In the genomic region with DNA sequence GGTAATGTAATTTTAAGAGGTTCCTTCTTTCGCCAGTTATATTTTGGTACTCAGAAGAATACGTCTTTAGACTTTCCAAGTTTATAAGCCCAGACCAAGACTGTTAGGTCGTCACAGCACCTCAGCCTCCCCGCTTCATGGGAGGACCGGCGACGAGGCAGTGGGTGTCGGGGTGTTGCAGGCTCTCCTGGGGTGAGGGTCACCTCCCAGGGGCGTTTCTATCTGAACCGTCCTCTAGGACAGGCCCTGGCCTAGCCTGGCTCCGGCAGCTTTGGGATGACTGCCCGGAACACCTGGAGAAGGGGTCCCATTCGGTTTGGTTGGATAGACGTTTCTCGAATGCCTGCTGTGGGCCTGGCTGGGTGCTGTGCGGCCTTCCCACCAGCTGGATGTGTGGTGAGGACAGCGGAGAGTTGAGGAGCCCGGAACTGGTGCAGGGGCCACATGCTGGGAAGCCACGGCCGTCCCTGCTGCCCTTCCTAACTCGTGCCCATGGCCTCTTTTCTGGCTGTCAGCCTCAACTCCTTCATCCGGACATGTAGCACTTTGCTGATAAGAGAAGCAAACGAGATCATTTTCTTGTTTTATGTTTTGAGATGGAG, we compare ENCODE assay signal across 9 cellular contexts. TPM values are rescaled to one million over a fixed set of nuclear protein-coding genes. Genes with fewer than 3 reads are reported as not detected.
DNase-seq lines count a peak whose midpoint lies in the region; ATAC-seq and TF ChIP-seq lines count a peak whose summit lies in the region.
"Had no signal": no experiment of that assay in that cellular context is flagged by ENCODE, and none has a peak within 500 bp of the region (broad histone marks: within the 10 kb centered on the region; RNA-seq: fewer than 3 reads in every experiment).

No MANE protein-coding gene starts in this region.

- TF ChIP-seq CTCF in BE2C (IDR thresholded peaks at IDR 0.05; ENCODE audit: low read depth, low read length): no peak
- no peak for TF ChIP-seq CTCF in LNCaP clone FGC (IDR thresholded peaks at IDR 0.05; ENCODE audit: control insufficient read depth, extremely low read depth, insufficient read depth)
- no peak for TF ChIP-seq CTCF in dorsolateral prefrontal cortex (IDR thresholded peaks at IDR 0.05 in 54 of 56, conservative IDR thresholded peaks at IDR 0.05 in 2 of 56; ENCODE audit: low read depth in 1 of 56, partially characterized antibody in 56 of 56)
- no peak for TF ChIP-seq CTCF in natural killer cell (IDR thresholded peaks at IDR 0.05)

- H3K36me3 ChIP-seq in BE2C: no peaks in the 10 kb centered on the region

- no peaks in the 10 kb centered on the region for H3K9me3 ChIP-seq in BE2C

- no peaks in the 10 kb centered on the region for H3K36me3 Mint-ChIP-seq in natural killer cell

- H3K27me3 ChIP-seq in BE2C (no peaks in the 10 kb centered on the region), dorsolateral prefrontal cortex (no peaks in the 10 kb centered on the region)

- intact Hi-C loops in dorsolateral prefrontal cortex (cut with DNase I) (loop anchor here in 1 of 2 donors (5.0 kb wide), 2 partner anchors 52 to 63 kb away; a partner anchor contains a TSS), natural killer cell (cut with micrococcal nuclease) (loop anchor here (2.0 to 5.0 kb wide), 2 partner anchors 57 to 63 kb away; a partner anchor contains a TSS)

- H3K27me3 Mint-ChIP-seq in natural killer cell (ENCODE audit: low read depth in 2 of 2): peaks cover 0 to 4% of the 10 kb centered on the region in 2 donors

- peak overlapping the region; percentile 89 for H3K4me3 Mint-ChIP-seq in natural killer cell

- DNase-seq in BE2C (no peak), LNCaP clone FGC (ENCODE audit: low read depth) (no peak), dorsolateral prefrontal cortex (no peak), natural killer cell (no peak), HUDEP-2 (lab: John Stamatoyannopoulos, UW; ENCODE audit: unreplicated experiment in 76 of 76) (no peak), NCI-H1105 (lab: John Stamatoyannopoulos, UW) (no peak), EL (no peak)

- ATAC-seq in natural killer cell (no peak), HG02610 (IDR thresholded peaks at IDR 0.05; ENCODE audit: unreplicated experiment) (no peak)

- peak overlapping the region; percentile 82 for H3K27ac Mint-ChIP-seq in natural killer cell

- no peaks in the 10 kb centered on the region for H3K4me1 ChIP-seq in BE2C

- H3K4me3 ChIP-seq in BE2C (ENCODE audit: low read depth, low read length) (peak overlapping the region; percentile 66), LNCaP clone FGC (ENCODE audit: low read depth, low read length) (peak overlapping the region; percentile 75), dorsolateral prefrontal cortex (peak overlapping the region; percentile 51 to 86 (median 76))

- H3K27ac ChIP-seq in dorsolateral prefrontal cortex: peak overlapping the region in 18 of 59 donors; percentile 9 to 72 (median 56)

- peaks cover 51 to 53% of the 10 kb centered on the region in 2 donors for H3K4me1 Mint-ChIP-seq in natural killer cell

- H3K9me3 Mint-ChIP-seq in natural killer cell: no peaks in the 10 kb centered on the region

RNA-seq across cellular contexts. Expression of a gene that starts 1.1 kb away (rescaled TPM):
- polyA plus RNA-seq in BE2C (2012; ENCODE audit: insufficient read depth, insufficient read length, low read depth): 22.4 TPM
- total RNA-seq in dorsolateral prefrontal cortex: 10 to 100 TPM; 54.4 to 93.9 (median 71.6) TPM
- total RNA-seq in natural killer cell: 100 to 1,000 TPM in 2 of 3 donors, 10 to 100 TPM in 1; 77.9 to 112 (median 104) TPM

RNA-seq across cellular contexts. Expression of a gene that starts 19.3 kb away (rescaled TPM):
- polyA plus RNA-seq in BE2C (2012; ENCODE audit: insufficient read depth, insufficient read length, low read depth): 13.0 TPM
- 10 to 100 TPM in 118 of 120 experiments, 1 to 10 TPM in 2; 3.7 to 43.5 (median 22.0) TPM for total RNA-seq in dorsolateral prefrontal cortex
- total RNA-seq in natural killer cell: not detected
- total RNA-seq: T-helper 1 cell treated with Interleukin-12 subunit alpha and Interleukin-12 subunit beta and Interleukin-4 antibody, amounts not matched to agents 30 ng/mL and 1 ng/mL, for 36 hours had no signal

RNA-seq across cellular contexts. Expression of a gene that starts 56.6 kb away (rescaled TPM):
- 102 TPM for polyA plus RNA-seq in BE2C (2012; ENCODE audit: insufficient read depth, insufficient read length, low read depth)
- total RNA-seq in dorsolateral prefrontal cortex (10 to 100 TPM; 29.6 to 57.5 (median 39.1) TPM), natural killer cell (10 to 100 TPM; 16.8 to 25.8 (median 25.3) TPM)

Comparison
In these comparisons a context has a peak if more than half of its experiments do, and no peak if none do; other contexts are left out.
1. RNA of a gene that starts 19.3 kb away (total RNA-seq): 3.7 to 43.5 TPM in dorsolateral prefrontal cortex; not detected in natural killer cell; every median in the first group is over 4 times any median in the second.
2. Peak in every context shown above with its lines, with median percentiles within 50 percentile points of each other: H3K4me3 ChIP-seq.